1 cellular context compared by ENCODE assay signal in genomic region chr4:92634891-92635290, GRCh38.
TF ChIP-seq lines count a peak whose summit lies in the region.

No MANE protein-coding gene starts in this region.

TF ChIP-seq in WTC11, 78 proteins besides CTCF, POLR2A, EP300 and RAD21 (continued from another document):
- TF ChIP-seq, protein P1, sequence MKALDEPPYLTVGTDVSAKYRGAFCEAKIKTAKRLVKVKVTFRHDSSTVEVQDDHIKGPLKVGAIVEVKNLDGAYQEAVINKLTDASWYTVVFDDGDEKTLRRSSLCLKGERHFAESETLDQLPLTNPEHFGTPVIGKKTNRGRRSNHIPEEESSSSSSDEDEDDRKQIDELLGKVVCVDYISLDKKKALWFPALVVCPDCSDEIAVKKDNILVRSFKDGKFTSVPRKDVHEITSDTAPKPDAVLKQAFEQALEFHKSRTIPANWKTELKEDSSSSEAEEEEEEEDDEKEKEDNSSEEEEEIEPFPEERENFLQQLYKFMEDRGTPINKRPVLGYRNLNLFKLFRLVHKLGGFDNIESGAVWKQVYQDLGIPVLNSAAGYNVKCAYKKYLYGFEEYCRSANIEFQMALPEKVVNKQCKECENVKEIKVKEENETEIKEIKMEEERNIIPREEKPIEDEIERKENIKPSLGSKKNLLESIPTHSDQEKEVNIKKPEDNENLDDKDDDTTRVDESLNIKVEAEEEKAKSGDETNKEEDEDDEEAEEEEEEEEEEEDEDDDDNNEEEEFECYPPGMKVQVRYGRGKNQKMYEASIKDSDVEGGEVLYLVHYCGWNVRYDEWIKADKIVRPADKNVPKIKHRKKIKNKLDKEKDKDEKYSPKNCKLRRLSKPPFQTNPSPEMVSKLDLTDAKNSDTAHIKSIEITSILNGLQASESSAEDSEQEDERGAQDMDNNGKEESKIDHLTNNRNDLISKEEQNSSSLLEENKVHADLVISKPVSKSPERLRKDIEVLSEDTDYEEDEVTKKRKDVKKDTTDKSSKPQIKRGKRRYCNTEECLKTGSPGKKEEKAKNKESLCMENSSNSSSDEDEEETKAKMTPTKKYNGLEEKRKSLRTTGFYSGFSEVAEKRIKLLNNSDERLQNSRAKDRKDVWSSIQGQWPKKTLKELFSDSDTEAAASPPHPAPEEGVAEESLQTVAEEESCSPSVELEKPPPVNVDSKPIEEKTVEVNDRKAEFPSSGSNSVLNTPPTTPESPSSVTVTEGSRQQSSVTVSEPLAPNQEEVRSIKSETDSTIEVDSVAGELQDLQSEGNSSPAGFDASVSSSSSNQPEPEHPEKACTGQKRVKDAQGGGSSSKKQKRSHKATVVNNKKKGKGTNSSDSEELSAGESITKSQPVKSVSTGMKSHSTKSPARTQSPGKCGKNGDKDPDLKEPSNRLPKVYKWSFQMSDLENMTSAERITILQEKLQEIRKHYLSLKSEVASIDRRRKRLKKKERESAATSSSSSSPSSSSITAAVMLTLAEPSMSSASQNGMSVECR (CRISPR knock-in tag; IDR thresholded peaks at IDR 0.05; ENCODE audit: borderline replicate concordance) = no peak
- TF ChIP-seq, protein P2, sequence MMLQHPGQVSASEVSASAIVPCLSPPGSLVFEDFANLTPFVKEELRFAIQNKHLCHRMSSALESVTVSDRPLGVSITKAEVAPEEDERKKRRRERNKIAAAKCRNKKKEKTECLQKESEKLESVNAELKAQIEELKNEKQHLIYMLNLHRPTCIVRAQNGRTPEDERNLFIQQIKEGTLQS (CRISPR knock-in tag; conservative IDR thresholded peaks at IDR 0.05) = no peak
